ENCODE assay signal across 8 cellular contexts in the genomic region with DNA sequence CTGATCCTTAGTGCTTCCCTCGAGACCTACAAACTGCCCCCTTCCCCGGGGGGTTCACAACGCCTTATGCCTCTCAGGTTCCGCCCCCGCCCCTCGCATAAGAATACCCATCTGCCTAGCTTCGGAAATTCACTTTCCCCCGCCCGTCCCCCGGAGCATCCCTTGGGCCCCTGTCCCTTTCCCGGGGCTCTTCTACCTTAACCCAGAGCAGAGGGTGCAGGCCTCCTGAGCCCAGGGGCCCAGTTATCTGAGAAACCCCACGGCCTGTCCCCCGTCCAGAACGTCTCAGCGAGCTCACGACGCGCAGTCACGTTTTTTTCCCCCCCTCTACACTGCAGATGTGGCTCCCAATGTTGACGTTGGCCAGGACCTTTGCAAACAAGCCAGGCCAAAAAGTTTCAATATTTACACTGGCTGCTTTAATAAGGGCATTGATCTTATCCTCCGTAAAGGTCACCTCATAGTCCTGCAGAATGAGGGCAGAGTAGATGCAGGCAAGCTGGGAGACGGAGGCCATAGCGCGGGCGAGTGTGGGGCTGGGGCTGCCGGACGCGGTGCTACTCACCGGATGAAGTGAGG. TPM values are rescaled to one million over a fixed set of nuclear protein-coding genes. Genes with fewer than 3 reads are reported as not detected.
DNase-seq lines count a peak whose midpoint lies in the region; ATAC-seq and TF ChIP-seq lines count a peak whose summit lies in the region.

No MANE protein-coding gene starts in this region.

- CTCF ChIA-PET in T-cell (lab: Charles Lee), result interaction anchor here in 1 of 2 donors (0.5 to 1.0 kb wide), 4 partner anchors 30 to 335 kb away, joined by 3 read pairs; no protein-coding TSS in a partner anchor

- H3K4me3 Mint-ChIP-seq in T-cell, result no peak overlapping the region

- peak; percentile 54 for DNase-seq in DMS114 treated with DMSO at 0.1 percent for 48 hours (lab: John Stamatoyannopoulos, UW; ENCODE audit: unreplicated experiment)
- peak in 7 of 34 experiments; percentile 0 to 9 (median 6) for DNase-seq in T-cell
- DNase-seq in fibroblast of mammary gland (ENCODE audit: low read depth), result peak; percentile 47
- DNase-seq in NCI-H2107 treated with DMSO at 0.1 percent for 48 hours (lab: John Stamatoyannopoulos, UW; ENCODE audit: unreplicated experiment), result no peak
- no peak for DNase-seq in NCI-H446 treated with DMSO at 0.1 percent for 48 hours (lab: John Stamatoyannopoulos, UW)

- no peak overlapping the region for H3K27ac Mint-ChIP-seq in T-cell

- no peaks in the 10 kb centered on the region for H3K27me3 ChIP-seq in neutrophil

- no peaks in the 10 kb centered on the region for H3K9me3 ChIP-seq in neutrophil

- ATAC-seq in GM19395 (IDR thresholded peaks at IDR 0.05; ENCODE audit: unreplicated experiment) (peak; percentile 35), HG03520 (IDR thresholded peaks at IDR 0.05; ENCODE audit: unreplicated experiment) (peak; percentile 12), T-cell (replicated peaks in 1 of 4) (peak; percentile 3 to 5 (median 4))

- H3K9me3 Mint-ChIP-seq in T-cell, result no peaks in the 10 kb centered on the region

- peaks cover 2% of the 10 kb centered on the region for H3K36me3 Mint-ChIP-seq in T-cell

- H3K4me3 ChIP-seq in fibroblast of mammary gland (ENCODE audit: control insufficient read depth, low read depth, low read length) (peak overlapping the region; percentile 91), neutrophil (ENCODE audit: low read depth in 1 of 2, low read length in 1 of 2) (peak overlapping the region; percentile 75 to 86)

- H3K27me3 Mint-ChIP-seq in T-cell, result no peaks in the 10 kb centered on the region

- no peak for TF ChIP-seq CTCF in fibroblast of mammary gland (conservative IDR thresholded peaks at IDR 0.05; ENCODE audit: control insufficient read depth, insufficient read depth, low read depth, low read length)
- no peak for TF ChIP-seq CTCF in neutrophil (IDR thresholded peaks at IDR 0.05)

- H3K27ac ChIP-seq in neutrophil, result peak overlapping the region; percentile 95

- peaks cover 3% of the 10 kb centered on the region for H3K36me3 ChIP-seq in neutrophil

- POLR2A ChIA-PET in T-cell (lab: Charles Lee), result interaction anchor here (0.5 to 1.0 kb wide), 6 partner anchors 72 to 1331 kb away, joined by 3 to 5 read pairs (median 4); partner anchors contain the start of gene RPL27 (in 1 of the 2)

- H3K4me1 ChIP-seq in neutrophil (ENCODE audit: control insufficient read depth in 1 of 2, insufficient read depth in 1 of 2, low read depth in 1 of 2, low read length in 1 of 2), result peaks cover 41 to 44% of the 10 kb centered on the region in 2 experiments

- peaks cover 21 to 26% (median 23%) of the 10 kb centered on the region in 3 donors for H3K4me1 Mint-ChIP-seq in T-cell

RNA-seq across cellular contexts. Expression of gene NBR1, which starts 1.4 kb away (rescaled TPM):
- 10 to 100 TPM; 51.5 to 82.2 (median 80.1) TPM for total RNA-seq in T-cell

RNA-seq across cellular contexts. Expression of gene TMEM106A, which starts 42.0 kb away (rescaled TPM):
- total RNA-seq in T-cell, result 10 to 100 TPM in 3 of 5 donors, 1 to 10 TPM in 2; 9.3 to 18.1 (median 10.4) TPM

RNA-seq across cellular contexts. Expression of gene BRCA1, which starts 44.5 kb away (rescaled TPM):
- total RNA-seq in T-cell, result 1 to 10 TPM; 2.8 to 5.5 (median 4.2) TPM

RNA-seq across cellular contexts. Expression of gene CCDC200, which starts 58.8 kb away (rescaled TPM):
- total RNA-seq in T-cell, result not detected

Comparison
In these comparisons a context has a peak if more than half of its experiments do, and no peak if none do; other contexts are left out.
1. DNase-seq: peak in DMS114 treated with DMSO at 0.1 percent for 48 hours (single experiment) and fibroblast of mammary gland (single experiment); none in NCI-H2107 treated with DMSO at 0.1 percent for 48 hours (single experiment) and NCI-H446 treated with DMSO at 0.1 percent for 48 hours (single experiment).
2. Peak in every context shown above with its lines, with median percentiles within 50 percentile points of each other: ATAC-seq.